In the genomic region with DNA sequence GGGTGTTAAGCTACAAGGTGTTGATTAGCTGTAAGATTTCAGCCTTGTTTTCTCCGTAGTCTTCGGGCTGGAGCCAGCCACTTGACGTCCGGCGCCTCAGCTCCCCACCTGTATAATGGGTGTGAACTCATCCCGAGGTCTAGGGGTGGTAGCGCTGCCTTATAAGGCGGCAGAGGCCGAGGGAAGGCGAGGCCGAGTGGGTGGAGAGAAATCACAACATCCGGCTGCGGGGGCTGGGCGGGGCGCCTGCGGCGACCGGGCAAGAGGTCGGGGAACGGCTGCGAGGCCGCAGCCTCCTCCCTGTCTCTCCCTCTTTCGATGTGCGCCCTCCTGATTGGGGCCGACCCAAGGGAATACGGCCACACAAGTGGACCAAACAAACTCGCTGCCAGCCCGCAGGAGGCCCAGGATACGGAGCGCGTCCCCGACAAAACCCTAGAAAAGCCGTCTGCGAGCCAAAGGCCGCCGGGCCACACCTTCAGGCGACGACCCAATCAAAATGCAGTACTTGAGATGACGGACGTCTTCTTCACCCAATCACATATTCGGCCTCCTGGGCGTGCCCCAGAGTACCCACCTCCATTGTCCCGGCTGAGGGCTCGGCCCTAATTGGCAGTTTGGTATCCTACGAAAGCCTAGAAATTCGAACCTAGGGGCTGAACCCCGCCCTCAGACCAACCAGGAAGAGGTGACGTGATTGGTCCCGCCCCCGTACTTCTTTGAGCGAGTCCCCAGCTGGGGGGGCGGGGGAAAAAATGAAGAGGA, we compare ENCODE assay signal across 8 cellular contexts. TPM values are rescaled to one million over a fixed set of nuclear protein-coding genes. Genes with fewer than 3 reads are reported as not detected.
DNase-seq lines count a peak whose midpoint lies in the region; ATAC-seq and TF ChIP-seq lines count a peak whose summit lies in the region.

No MANE protein-coding gene starts in this region.

- intact Hi-C loops in left colon (cut with DNase I, micrococcal nuclease) = no loop called here

- H3K27ac ChIP-seq in C4-2B = peak overlapping the region; percentile 85

- TF ChIP-seq CTCF in C4-2B (conservative IDR thresholded peaks at IDR 0.05) = no peak

- DNase-seq in NCI-H69 (lab: John Stamatoyannopoulos, UW) (peak; percentile 100), cortex of kidney (lab: John Stamatoyannopoulos, UW) (peak; percentile 92), left colon (peak; percentile 100)
- DNase-seq in activated CD4-positive, alpha-beta T cell treated with anti-CD3 and anti-CD28 coated beads, Interleukin-2, amount 50 U/mL, for 1 hour = peak; percentile 99
- DNase-seq in stimulated activated CD4-positive, alpha-beta T cell treated with anti-CD3 and anti-CD28 coated beads, Interleukin-1b, Interleukin-23, amount 100 ng/mL, for 4 hours (ENCODE audit: low read depth in 2 of 2) = peak; percentile 97 to 99

- ATAC-seq in GM19372 (IDR thresholded peaks at IDR 0.05; ENCODE audit: low read depth, unreplicated experiment) (peak; percentile 75), HG03521 (IDR thresholded peaks at IDR 0.05; ENCODE audit: unreplicated experiment) (peak; percentile 70), left colon (peak; percentile 86)

RNA-seq across cellular contexts. Expression of a gene that starts 0.5 kb away (rescaled TPM):
- total RNA-seq in left colon = 10 to 100 TPM; 34.6 to 43.5 TPM

RNA-seq across cellular contexts. Expression of a gene that starts 16.6 kb away (rescaled TPM):
- 10 to 100 TPM in 1 of 2 donors, 1 to 10 TPM in 1; 9.0 to 11.3 TPM for total RNA-seq in left colon

RNA-seq across cellular contexts. Expression of a gene that starts 20.6 kb away (rescaled TPM):
- 1 to 10 TPM; 1.6 to 2.2 TPM for total RNA-seq in left colon

RNA-seq across cellular contexts. Expression of a gene that starts 25.5 kb away (rescaled TPM):
- total RNA-seq in left colon = not detected

RNA-seq across cellular contexts. Expression of a gene that starts 41.7 kb away (rescaled TPM):
- total RNA-seq in left colon = not detected

Comparison
In these comparisons a context has a peak if more than half of its experiments do, and no peak if none do; other contexts are left out.
1. Peak in every context shown above with its lines: DNase-seq, ATAC-seq and H3K27ac ChIP-seq.